In the genomic region with DNA sequence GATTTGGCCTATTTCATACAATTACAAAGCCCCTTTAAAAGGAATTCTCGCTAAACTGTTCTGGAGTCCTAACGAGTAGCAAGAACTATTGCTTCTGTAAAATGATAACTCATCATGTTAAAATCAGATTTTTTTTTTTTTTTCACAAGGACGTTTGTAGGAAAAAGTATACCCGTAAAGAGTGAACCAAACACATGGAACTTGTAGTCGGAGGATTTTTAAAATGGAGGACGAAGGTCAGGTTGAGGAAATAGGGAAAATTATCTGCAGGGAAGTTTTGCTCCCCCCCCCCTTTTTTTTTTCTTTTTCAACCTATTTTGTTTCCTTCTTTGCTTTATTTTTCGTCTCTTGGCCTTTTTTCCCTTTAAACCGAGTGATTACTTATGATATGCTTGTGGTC, we compare ENCODE assay signal across 8 cellular contexts. TPM values are rescaled to one million over a fixed set of nuclear protein-coding genes. Genes with fewer than 3 reads are reported as not detected.
A peak's percentile ranks its signal among the peaks of the same experiment; 100 is the strongest.
DNase-seq lines count a peak whose midpoint lies in the region; TF ChIP-seq lines count a peak whose summit lies in the region.

No MANE protein-coding gene starts in this region.

- H3K36me3 Mint-ChIP-seq in activated T-helper 2 cell treated with anti-CD3 and anti-CD28 coated beads, Interferon-gamma antibody, Interleukin-2, Interleukin-4, amounts not matched to agents 10 μg/mL and 5 μg/mL and 100 μg/mL, durations not matched to agents 14 hours and 24 hours and 36 hours (ENCODE audit: low read depth): peaks cover 53% of the 10 kb centered on the region
- H3K36me3 Mint-ChIP-seq in immature natural killer cell: peaks cover 10 to 14% (median 12%) of the 10 kb centered on the region in 3 donors

- H3K36me3 ChIP-seq in KMS-11 (ENCODE audit: insufficient read depth): no peaks in the 10 kb centered on the region
- H3K36me3 ChIP-seq in suprapubic skin: no peaks in the 10 kb centered on the region

- no peak for TF ChIP-seq EP300 in suprapubic skin (IDR thresholded peaks at IDR 0.05)

- TF ChIP-seq POLR2A in suprapubic skin (IDR thresholded peaks at IDR 0.05): no peak

- H3K4me1 ChIP-seq in KMS-11 (ENCODE audit: low read depth, poor library complexity, severe bottlenecking): peaks cover 38% of the 10 kb centered on the region
- H3K4me1 ChIP-seq in suprapubic skin: peaks cover 29% of the 10 kb centered on the region

- peak overlapping the region; percentile 96 for H3K4me3 Mint-ChIP-seq in activated T-helper 2 cell treated with anti-CD3 and anti-CD28 coated beads, Interferon-gamma antibody, Interleukin-2, Interleukin-4, amounts not matched to agents 10 μg/mL and 5 μg/mL and 100 μg/mL, durations not matched to agents 14 hours and 24 hours and 36 hours (ENCODE audit: low read depth)
- peak overlapping the region; percentile 88 to 99 (median 94) for H3K4me3 Mint-ChIP-seq in immature natural killer cell

- TF ChIP-seq CTCF in KMS-11 (conservative IDR thresholded peaks at IDR 0.05; ENCODE audit: low read depth, low read length): no peak
- no peak for TF ChIP-seq CTCF in suprapubic skin (IDR thresholded peaks at IDR 0.05)

- no peaks in the 10 kb centered on the region for H3K9me3 ChIP-seq in suprapubic skin

- H3K4me3 ChIP-seq in KMS-11 (IDR thresholded peaks at IDR 0.05; ENCODE audit: insufficient read depth, low read depth, low read length): no peak overlapping the region
- peak overlapping the region; percentile 69 for H3K4me3 ChIP-seq in suprapubic skin

- DNase-seq in COLO829 (ENCODE audit: low spot score) (peak; percentile 28), immature natural killer cell (no peak), suprapubic skin (ENCODE audit: low spot score in 2 of 2) (no peak), AG08395 (ENCODE audit: low spot score) (no peak), UCSD-AML1 (lab: John Stamatoyannopoulos, UW; ENCODE audit: unreplicated experiment) (no peak)
- DNase-seq in activated T-helper 2 cell treated with anti-CD3 and anti-CD28 coated beads, Interferon-gamma antibody, Interleukin-2, Interleukin-4, amounts not matched to agents 10 μg/mL and 5 μg/mL and 100 μg/mL, durations not matched to agents 14 hours and 24 hours and 36 hours (ENCODE audit: low spot score): no peak
- DNase-seq in stimulated activated CD4-positive, alpha-beta T cell treated with anti-CD3 and anti-CD28 coated beads, Interleukin-15, amount 100 ng/mL, for 24 hours: no peak

- intact Hi-C loops in activated T-helper 2 cell treated with anti-CD3 and anti-CD28 coated beads, Interferon-gamma antibody, Interleukin-2, Interleukin-4, amounts not matched to agents 10 μg/mL and 5 μg/mL and 100 μg/mL, durations not matched to agents 14 hours and 24 hours and 36 hours (cut with micrococcal nuclease): loop anchor here (2.0 to 10.0 kb wide), 2 partner anchors 107 to 187 kb away; no protein-coding TSS in a partner anchor

- H3K27ac ChIP-seq in KMS-11 (peak overlapping the region; percentile 90), suprapubic skin (peak overlapping the region; percentile 87)

- no peaks in the 10 kb centered on the region; the same call in 1 of the 2 replicates for H4K20me1 ChIP-seq in KMS-11 (ENCODE audit: insufficient read depth)

- 15% methylated on average over 8 of the region's 8 CpGs for WGBS in suprapubic skin

- H3K4me1 Mint-ChIP-seq in activated T-helper 2 cell treated with anti-CD3 and anti-CD28 coated beads, Interferon-gamma antibody, Interleukin-2, Interleukin-4, amounts not matched to agents 10 μg/mL and 5 μg/mL and 100 μg/mL, durations not matched to agents 14 hours and 24 hours and 36 hours (ENCODE audit: low read depth): peaks cover 40% of the 10 kb centered on the region
- H3K4me1 Mint-ChIP-seq in immature natural killer cell: peaks cover 23 to 33% of the 10 kb centered on the region in 2 donors

- H3K9ac ChIP-seq in KMS-11: peak overlapping the region; percentile 88

- H3K27me3 ChIP-seq in KMS-11 (ENCODE audit: insufficient read depth, low read depth): no peaks in the 10 kb centered on the region
- H3K27me3 ChIP-seq in suprapubic skin: no peaks in the 10 kb centered on the region

- H3K9me3 Mint-ChIP-seq in activated T-helper 2 cell treated with anti-CD3 and anti-CD28 coated beads, Interferon-gamma antibody, Interleukin-2, Interleukin-4, amounts not matched to agents 10 μg/mL and 5 μg/mL and 100 μg/mL, durations not matched to agents 14 hours and 24 hours and 36 hours: peaks cover 16% of the 10 kb centered on the region
- peaks cover 0 to 3% (median 0%) of the 10 kb centered on the region in 6 donors for H3K9me3 Mint-ChIP-seq in immature natural killer cell

- H2AFZ ChIP-seq in KMS-11 (ENCODE audit: low read depth): peak overlapping the region; percentile 52; the same call in 1 of the 2 replicates

- no peaks in the 10 kb centered on the region for H3K27me3 Mint-ChIP-seq in activated T-helper 2 cell treated with anti-CD3 and anti-CD28 coated beads, Interferon-gamma antibody, Interleukin-2, Interleukin-4, amounts not matched to agents 10 μg/mL and 5 μg/mL and 100 μg/mL, durations not matched to agents 14 hours and 24 hours and 36 hours (ENCODE audit: low read depth)
- H3K27me3 Mint-ChIP-seq in immature natural killer cell (ENCODE audit: low read depth in 3 of 3): peaks cover 7 to 15% (median 8%) of the 10 kb centered on the region in 3 donors

- H3K79me2 ChIP-seq in KMS-11 (ENCODE audit: insufficient read depth, low read depth): peaks cover 38% of the 10 kb centered on the region

- peak overlapping the region; percentile 96 for H3K4me2 ChIP-seq in KMS-11

- peak overlapping the region; percentile 96 for H3K27ac Mint-ChIP-seq in activated T-helper 2 cell treated with anti-CD3 and anti-CD28 coated beads, Interferon-gamma antibody, Interleukin-2, Interleukin-4, amounts not matched to agents 10 μg/mL and 5 μg/mL and 100 μg/mL, durations not matched to agents 14 hours and 24 hours and 36 hours
- H3K27ac Mint-ChIP-seq in immature natural killer cell: peak overlapping the region; percentile 92 to 98 (median 95)

RNA-seq across cellular contexts. Expression of a gene that starts 1.0 kb away (rescaled TPM):
- total RNA-seq in activated T-helper 2 cell treated with anti-CD3 and anti-CD28 coated beads, Interferon-gamma antibody, Interleukin-2, Interleukin-4, amounts not matched to agents 10 μg/mL and 5 μg/mL and 100 μg/mL, durations not matched to agents 14 hours and 24 hours and 36 hours: 79.8 and 81.3 TPM in 2 replicates
- polyA plus RNA-seq in immature natural killer cell: 10 to 100 TPM; 22.0 to 32.4 (median 30.2) TPM
- total RNA-seq in suprapubic skin: 10 to 100 TPM; 46.3 to 93.4 (median 60.1) TPM
